Comparison of ENCODE assay signal across 2 cellular contexts in genomic region chr1:116620392-116620791, GRCh38. TPM values are rescaled to one million over a fixed set of nuclear protein-coding genes. Genes with fewer than 3 reads are reported as not detected.
"Had no signal": no experiment of that assay in that cellular context is flagged by ENCODE, and none has a peak within 500 bp of the region (broad histone marks: within the 10 kb centered on the region; RNA-seq: fewer than 3 reads in every experiment).

No MANE protein-coding gene starts in this region.

RNA-seq across cellular contexts. Expression of gene IGSF3, which starts 47.1 kb away (rescaled TPM):
- total RNA-seq: HFFc6 had no signal
- polyA plus RNA-seq: IgD-negative memory B cell had no signal
